In the genomic region with DNA sequence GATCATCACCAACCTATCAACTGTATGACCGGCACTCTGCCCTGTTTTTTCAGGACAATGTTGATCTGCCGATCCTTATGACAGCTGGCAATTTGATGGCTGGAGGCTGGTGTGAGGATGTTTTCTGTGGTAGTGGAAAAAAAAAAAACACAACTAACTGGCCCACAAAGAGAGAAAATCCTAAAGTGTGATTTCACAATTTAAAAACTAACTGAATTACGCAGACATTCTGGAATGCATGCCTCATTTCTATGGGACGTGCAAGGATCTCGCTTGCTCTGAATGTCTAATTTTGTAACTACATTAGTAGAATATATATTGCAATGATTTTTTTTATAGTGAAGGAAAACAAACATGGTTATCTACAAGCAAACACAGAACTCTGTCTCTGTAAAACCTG, we compare ENCODE assay signal across 21 cellular contexts.
DNase-seq lines count a peak whose midpoint lies in the region; ATAC-seq and TF ChIP-seq lines count a peak whose summit lies in the region.
"Had no signal": no experiment of that assay in that cellular context is flagged by ENCODE, and none has a peak within 500 bp of the region (broad histone marks: within the 10 kb centered on the region; RNA-seq: fewer than 3 reads in every experiment).

No MANE protein-coding gene starts in this region.

- no peak overlapping the region for H2AFZ ChIP-seq in neural cell (ENCODE audit: low read depth, low read length)

- DNase-seq in AG20443 (ENCODE audit: low spot score) (peak; percentile 61), M059J (ENCODE audit: low read depth) (peak; percentile 31), choroid plexus epithelial cell (ENCODE audit: low read depth) (peak; percentile 35), AML-193 (lab: John Stamatoyannopoulos, UW) (no peak), H4 (ENCODE audit: low spot score) (no peak), right cardiac atrium (no peak)
- DNase-seq: ACHN; activated CD4-positive, alpha-beta T cell treated with anti-CD3 and anti-CD28 coated beads, Interleukin-2, amount 50 U/mL, for 4 hours; activated CD8-positive, alpha-beta memory T cell treated with anti-CD3 and anti-CD28 coated beads, Interleukin-2, amount 50 U/mL, for 48 hours; CD4-positive, alpha-beta memory T cell; DMS 273 treated with DMSO at 0.1 percent for 48 hours; immature natural killer cell; left lung; NCI-H510A; Peyer's patch; posterior cingulate gyrus had no signal

- no peak overlapping the region for H3K4me3 ChIP-seq in choroid plexus epithelial cell (ENCODE audit: low read depth, low read length)
- no peak overlapping the region for H3K4me3 ChIP-seq in neural cell (ENCODE audit: low read length)
- no peak overlapping the region for H3K4me3 ChIP-seq in right cardiac atrium (ENCODE audit: low read length)
- H3K4me3 ChIP-seq: cardiac muscle cell, GM12878, left lung, Peyer's patch had no signal

- 83% methylated on average over 5 of the region's 5 CpGs for WGBS in right cardiac atrium

- TF ChIP-seq RAD21 in neural cell (conservative IDR thresholded peaks at IDR 0.05), result no peak

- TF ChIP-seq CTCF in choroid plexus epithelial cell (conservative IDR thresholded peaks at IDR 0.05; ENCODE audit: low read depth, low read length) (no peak), neural cell (IDR thresholded peaks at IDR 0.05; ENCODE audit: poor library complexity, severe bottlenecking) (no peak)

- intact Hi-C loops in right cardiac atrium (cut with DNase I), result no loop called here

- H3K4me1 ChIP-seq in right cardiac atrium (ENCODE audit: control insufficient read depth, insufficient read depth, low read length), result no peaks in the 10 kb centered on the region
- H3K4me1 ChIP-seq: left lung, Peyer's patch had no signal

- H3K9ac ChIP-seq in neural cell (ENCODE audit: low read length), result no peak overlapping the region

- no peaks in the 10 kb centered on the region for H3K9me2 ChIP-seq in neural cell (ENCODE audit: insufficient read depth, low read length)

- H4K20me1 ChIP-seq in neural cell (ENCODE audit: insufficient read depth), result no peaks in the 10 kb centered on the region

- H3K9me3 ChIP-seq in neural cell (ENCODE audit: low read length), result no peaks in the 10 kb centered on the region
- no peaks in the 10 kb centered on the region for H3K9me3 ChIP-seq in right cardiac atrium (ENCODE audit: control insufficient read depth, low read length)
- H3K9me3 ChIP-seq: left lung, Peyer's patch had no signal

- H3K27ac ChIP-seq in neural cell (ENCODE audit: low read length) (peak overlapping the region; percentile 38), right cardiac atrium (ENCODE audit: low read length) (no peak overlapping the region)
- H3K27ac ChIP-seq: cardiac muscle cell, left lung, Peyer's patch had no signal

- H3K36me3 ChIP-seq in neural cell (ENCODE audit: insufficient read depth, low read length), result no peaks in the 10 kb centered on the region
- H3K36me3 ChIP-seq: cardiac muscle cell, left lung, Peyer's patch had no signal

- ATAC-seq in right cardiac atrium (no peak), GM19035 (IDR thresholded peaks at IDR 0.05; ENCODE audit: unreplicated experiment) (no peak)
- ATAC-seq: GM12878, left lung, WTC11 had no signal

- no peaks in the 10 kb centered on the region for H3K79me2 ChIP-seq in neural cell (replicated peaks; ENCODE audit: insufficient read depth, low read length)

- H3K4me2 ChIP-seq in neural cell (ENCODE audit: low read length), result no peak overlapping the region

- TF ChIP-seq EP300 in neural cell (conservative IDR thresholded peaks at IDR 0.05; ENCODE audit: poor library complexity, severe bottlenecking), result no peak

- H3K27me3 ChIP-seq in neural cell (ENCODE audit: insufficient read depth, low read depth, low read length), result no peaks in the 10 kb centered on the region
- H3K27me3 ChIP-seq in right cardiac atrium (ENCODE audit: control insufficient read depth, insufficient read depth), result no peaks in the 10 kb centered on the region
- H3K27me3 ChIP-seq: cardiac muscle cell, left lung, Peyer's patch had no signal

- H3F3A ChIP-seq in neural cell (ENCODE audit: insufficient read depth, low read length, poor library complexity, severe bottlenecking), result no peaks in the 10 kb centered on the region

TF ChIP-seq in neural cell, 6 proteins besides CTCF, POLR2A, EP300 and RAD21:
- TF ChIP-seq POLR2AphosphoS5 (IDR thresholded peaks at IDR 0.05) (no peak), SMC3 (conservative IDR thresholded peaks at IDR 0.05; ENCODE audit: poor library complexity) (no peak), MXI1 (conservative IDR thresholded peaks at IDR 0.05; ENCODE audit: poor library complexity, severe bottlenecking) (no peak), TAF1 (IDR thresholded peaks at IDR 0.05; ENCODE audit: low read depth) (no peak), EZH2 (IDR thresholded peaks at IDR 0.05; ENCODE audit: borderline replicate concordance, insufficient read depth, low read length, poor library complexity, severe bottlenecking) (no peak)
- TF ChIP-seq, protein P1, sequence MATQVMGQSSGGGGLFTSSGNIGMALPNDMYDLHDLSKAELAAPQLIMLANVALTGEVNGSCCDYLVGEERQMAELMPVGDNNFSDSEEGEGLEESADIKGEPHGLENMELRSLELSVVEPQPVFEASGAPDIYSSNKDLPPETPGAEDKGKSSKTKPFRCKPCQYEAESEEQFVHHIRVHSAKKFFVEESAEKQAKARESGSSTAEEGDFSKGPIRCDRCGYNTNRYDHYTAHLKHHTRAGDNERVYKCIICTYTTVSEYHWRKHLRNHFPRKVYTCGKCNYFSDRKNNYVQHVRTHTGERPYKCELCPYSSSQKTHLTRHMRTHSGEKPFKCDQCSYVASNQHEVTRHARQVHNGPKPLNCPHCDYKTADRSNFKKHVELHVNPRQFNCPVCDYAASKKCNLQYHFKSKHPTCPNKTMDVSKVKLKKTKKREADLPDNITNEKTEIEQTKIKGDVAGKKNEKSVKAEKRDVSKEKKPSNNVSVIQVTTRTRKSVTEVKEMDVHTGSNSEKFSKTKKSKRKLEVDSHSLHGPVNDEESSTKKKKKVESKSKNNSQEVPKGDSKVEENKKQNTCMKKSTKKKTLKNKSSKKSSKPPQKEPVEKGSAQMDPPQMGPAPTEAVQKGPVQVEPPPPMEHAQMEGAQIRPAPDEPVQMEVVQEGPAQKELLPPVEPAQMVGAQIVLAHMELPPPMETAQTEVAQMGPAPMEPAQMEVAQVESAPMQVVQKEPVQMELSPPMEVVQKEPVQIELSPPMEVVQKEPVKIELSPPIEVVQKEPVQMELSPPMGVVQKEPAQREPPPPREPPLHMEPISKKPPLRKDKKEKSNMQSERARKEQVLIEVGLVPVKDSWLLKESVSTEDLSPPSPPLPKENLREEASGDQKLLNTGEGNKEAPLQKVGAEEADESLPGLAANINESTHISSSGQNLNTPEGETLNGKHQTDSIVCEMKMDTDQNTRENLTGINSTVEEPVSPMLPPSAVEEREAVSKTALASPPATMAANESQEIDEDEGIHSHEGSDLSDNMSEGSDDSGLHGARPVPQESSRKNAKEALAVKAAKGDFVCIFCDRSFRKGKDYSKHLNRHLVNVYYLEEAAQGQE (IDR thresholded peaks at IDR 0.05; ENCODE audit: borderline replicate concordance), result no peak

Comparison
In these comparisons a context has a peak if more than half of its experiments do, and no peak if none do; other contexts are left out.
1. DNase-seq: peak in AG20443 (single experiment), M059J (single experiment) and choroid plexus epithelial cell (single experiment); none in AML-193 (0 of 2), H4 (single experiment) and right cardiac atrium (0 of 3).